8 cellular contexts compared by ENCODE assay signal in the genomic region with DNA sequence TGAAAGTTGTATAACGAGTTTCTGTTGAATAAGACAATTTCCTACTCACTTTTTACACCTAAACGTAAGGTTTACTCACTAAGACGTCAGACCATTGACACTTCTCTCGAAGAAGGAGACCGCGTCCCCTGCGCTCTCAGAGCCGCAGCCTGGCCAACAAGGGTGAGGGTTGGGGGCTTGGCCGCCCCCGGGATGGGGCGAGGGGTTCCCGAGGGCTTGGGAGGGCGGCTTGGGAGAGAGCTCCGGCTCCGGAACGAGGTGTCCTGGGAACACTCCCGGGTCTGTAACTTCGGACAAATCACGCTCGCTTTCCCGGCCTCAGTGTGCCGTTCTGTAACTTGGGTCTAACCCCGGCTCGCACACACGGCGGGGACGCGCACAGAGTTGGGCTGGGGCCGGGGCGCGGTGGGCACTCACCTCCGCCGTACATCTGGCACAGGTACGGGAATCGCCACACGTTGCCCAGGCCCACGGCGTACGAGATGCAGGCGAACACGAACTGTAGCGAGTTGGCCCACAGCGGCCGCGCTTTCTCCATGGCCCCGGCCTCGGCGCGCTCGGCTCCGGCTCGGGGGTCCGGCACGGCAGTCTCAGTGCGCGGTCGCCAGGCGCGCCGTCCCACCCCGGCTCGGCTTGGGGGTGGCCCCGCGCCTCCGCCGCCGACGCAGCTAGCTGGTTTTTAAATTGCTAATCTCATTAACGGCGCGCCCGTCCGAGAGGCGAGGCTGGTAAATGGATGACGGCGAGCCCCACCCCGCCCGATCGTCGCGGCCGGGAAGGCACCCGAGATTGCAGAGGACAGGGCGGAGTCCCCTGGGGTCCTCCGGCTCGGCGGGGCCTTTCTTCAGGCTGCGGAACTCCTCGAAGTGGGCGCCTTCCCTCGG. TPM values are rescaled to one million over a fixed set of nuclear protein-coding genes. Genes with fewer than 3 reads are reported as not detected.
DNase-seq lines count a peak whose midpoint lies in the region; ATAC-seq and TF ChIP-seq lines count a peak whose summit lies in the region.

A gene with protein sequence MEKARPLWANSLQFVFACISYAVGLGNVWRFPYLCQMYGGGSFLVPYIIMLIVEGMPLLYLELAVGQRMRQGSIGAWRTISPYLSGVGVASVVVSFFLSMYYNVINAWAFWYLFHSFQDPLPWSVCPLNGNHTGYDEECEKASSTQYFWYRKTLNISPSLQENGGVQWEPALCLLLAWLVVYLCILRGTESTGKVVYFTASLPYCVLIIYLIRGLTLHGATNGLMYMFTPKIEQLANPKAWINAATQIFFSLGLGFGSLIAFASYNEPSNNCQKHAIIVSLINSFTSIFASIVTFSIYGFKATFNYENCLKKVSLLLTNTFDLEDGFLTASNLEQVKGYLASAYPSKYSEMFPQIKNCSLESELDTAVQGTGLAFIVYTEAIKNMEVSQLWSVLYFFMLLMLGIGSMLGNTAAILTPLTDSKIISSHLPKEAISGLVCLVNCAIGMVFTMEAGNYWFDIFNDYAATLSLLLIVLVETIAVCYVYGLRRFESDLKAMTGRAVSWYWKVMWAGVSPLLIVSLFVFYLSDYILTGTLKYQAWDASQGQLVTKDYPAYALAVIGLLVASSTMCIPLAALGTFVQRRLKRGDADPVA (minus strand): TSS at position 655 of the 884 bp plus-strand sequence. CDS start 117 bp downstream, at position 538.

- no peak for TF ChIP-seq CTCF in smooth muscle cell (IDR thresholded peaks at IDR 0.05; ENCODE audit: borderline replicate concordance, insufficient read depth, poor library complexity, severe bottlenecking)

- peaks cover 9% of the 10 kb centered on the region for H3K4me1 Mint-ChIP-seq in activated naive CD4-positive, alpha-beta T cell treated with anti-CD3 and anti-CD28 coated beads, Interleukin-2, amount 50 U/mL, for 24 hours

- peaks cover 32% of the 10 kb centered on the region for H3K27me3 Mint-ChIP-seq in activated naive CD4-positive, alpha-beta T cell treated with anti-CD3 and anti-CD28 coated beads, Interleukin-2, amount 50 U/mL, for 24 hours

- no peaks in the 10 kb centered on the region for H3K4me1 ChIP-seq in smooth muscle cell (ENCODE audit: low read depth)

- H3K4me2 ChIP-seq in smooth muscle cell = peak within 1 kb of the TSS; percentile 88

- H3K79me2 ChIP-seq in smooth muscle cell (ENCODE audit: low read depth) = no peaks in the 10 kb centered on the region

- 5% methylated on average over 66 of the region's 91 CpGs for WGBS in smooth muscle cell (ENCODE audit: low lambda C conversion rate)

- H2AFZ ChIP-seq in smooth muscle cell (ENCODE audit: low read depth) = no peak within 1 kb of the TSS

- H3K4me3 Mint-ChIP-seq in activated naive CD4-positive, alpha-beta T cell treated with anti-CD3 and anti-CD28 coated beads, Interleukin-2, amount 50 U/mL, for 24 hours = peak within 1 kb of the TSS; percentile 81

- H3K9me3 Mint-ChIP-seq in activated naive CD4-positive, alpha-beta T cell treated with anti-CD3 and anti-CD28 coated beads, Interleukin-2, amount 50 U/mL, for 24 hours = no peaks in the 10 kb centered on the region

- H3K27me3 ChIP-seq in smooth muscle cell (ENCODE audit: low read depth) = peaks cover 63% of the 10 kb centered on the region

- H3K36me3 ChIP-seq in smooth muscle cell (ENCODE audit: low read depth) = no peaks in the 10 kb centered on the region

- no peaks in the 10 kb centered on the region for H3K36me3 Mint-ChIP-seq in activated naive CD4-positive, alpha-beta T cell treated with anti-CD3 and anti-CD28 coated beads, Interleukin-2, amount 50 U/mL, for 24 hours

- no peaks in the 10 kb centered on the region for H3F3A ChIP-seq in smooth muscle cell (ENCODE audit: low read depth)

- H4K20me1 ChIP-seq in smooth muscle cell (ENCODE audit: low read depth) = no peaks in the 10 kb centered on the region

- no peak within 1 kb of the TSS for H3K27ac Mint-ChIP-seq in activated naive CD4-positive, alpha-beta T cell treated with anti-CD3 and anti-CD28 coated beads, Interleukin-2, amount 50 U/mL, for 24 hours

- ATAC-seq in HG02623 (IDR thresholded peaks at IDR 0.05; ENCODE audit: unreplicated experiment) = no peak
- ATAC-seq in GM21526 (IDR thresholded peaks at IDR 0.05; ENCODE audit: low FRiP score, unreplicated experiment) = no peak

- H3K9me3 ChIP-seq in smooth muscle cell (replicated peaks; ENCODE audit: low read depth) = no peaks in the 10 kb centered on the region

- no peak within 1 kb of the TSS for H3K27ac ChIP-seq in smooth muscle cell (ENCODE audit: low read depth)

- no peak within 1 kb of the TSS for H3K9ac ChIP-seq in smooth muscle cell (ENCODE audit: low read depth)

- H3K4me3 ChIP-seq in smooth muscle cell = peak within 1 kb of the TSS; percentile 49

- DNase-seq in HK-2 (ENCODE audit: unreplicated experiment) = peak; percentile 22
- DNase-seq in iPS-NIHi7 (ENCODE audit: extremely low spot score) = peak; percentile 55
- DNase-seq in smooth muscle cell (lab: John Stamatoyannopoulos, UW; ENCODE audit: unreplicated experiment) = no peak
- DNase-seq in G401 (ENCODE audit: low spot score) = no peak
- no peak for DNase-seq in DMS79 treated with DMSO at 0.1 percent for 48 hours (lab: John Stamatoyannopoulos, UW)

- in situ Hi-C loops in G401 (cut with HindIII; ENCODE audit: low sequenced_read_pairs) = no loop called here

RNA-seq across cellular contexts. Expression of the gene that starts here (rescaled TPM):
- total RNA-seq in smooth muscle cell = 0.36 and 0.49 TPM in 2 replicates
- polyA plus RNA-seq in smooth muscle cell = 0.10 and 0.86 TPM in 2 replicates
- 2.2 and 5.0 TPM in 2 replicates for total RNA-seq in G401 (2014; rRNA removed; shearing (Covaris generic))

Comparison
In these comparisons a context has a peak if more than half of its experiments do, and no peak if none do; other contexts are left out.
1. DNase-seq: peak in HK-2 (single experiment) and iPS-NIHi7 (single experiment); none in smooth muscle cell (single experiment), G401 (single experiment) and DMS79 treated with DMSO at 0.1 percent for 48 hours (single experiment).